ENCODE assay signal across 1 cellular context in genomic region chrX:15853586-15854079, GRCh38.
TF ChIP-seq lines count a peak whose summit lies in the region.

No MANE protein-coding gene starts in this region.

TF ChIP-seq in H1, 55 proteins besides CTCF, POLR2A, EP300 and RAD21 (continued from another document):
- TF ChIP-seq, protein P1, sequence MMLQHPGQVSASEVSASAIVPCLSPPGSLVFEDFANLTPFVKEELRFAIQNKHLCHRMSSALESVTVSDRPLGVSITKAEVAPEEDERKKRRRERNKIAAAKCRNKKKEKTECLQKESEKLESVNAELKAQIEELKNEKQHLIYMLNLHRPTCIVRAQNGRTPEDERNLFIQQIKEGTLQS (IDR thresholded peaks at IDR 0.05; ENCODE audit: insufficient read depth, low read depth, low read length), result no peak
- TF ChIP-seq BACH1 (IDR thresholded peaks at IDR 0.05; ENCODE audit: low read length) (no peak), GABPA (IDR thresholded peaks at IDR 0.05; ENCODE audit: borderline replicate concordance, insufficient read depth, low read length) (no peak)
